ENCODE assay signal across 1 cellular context in genomic region chr10:1316107-1316805, GRCh38.
TF ChIP-seq lines count a peak whose summit lies in the region.

No MANE protein-coding gene starts in this region.

TF ChIP-seq in GM23338, 12 proteins besides CTCF, POLR2A, EP300 and RAD21 (continued from another document):
- TF ChIP-seq, protein P1, sequence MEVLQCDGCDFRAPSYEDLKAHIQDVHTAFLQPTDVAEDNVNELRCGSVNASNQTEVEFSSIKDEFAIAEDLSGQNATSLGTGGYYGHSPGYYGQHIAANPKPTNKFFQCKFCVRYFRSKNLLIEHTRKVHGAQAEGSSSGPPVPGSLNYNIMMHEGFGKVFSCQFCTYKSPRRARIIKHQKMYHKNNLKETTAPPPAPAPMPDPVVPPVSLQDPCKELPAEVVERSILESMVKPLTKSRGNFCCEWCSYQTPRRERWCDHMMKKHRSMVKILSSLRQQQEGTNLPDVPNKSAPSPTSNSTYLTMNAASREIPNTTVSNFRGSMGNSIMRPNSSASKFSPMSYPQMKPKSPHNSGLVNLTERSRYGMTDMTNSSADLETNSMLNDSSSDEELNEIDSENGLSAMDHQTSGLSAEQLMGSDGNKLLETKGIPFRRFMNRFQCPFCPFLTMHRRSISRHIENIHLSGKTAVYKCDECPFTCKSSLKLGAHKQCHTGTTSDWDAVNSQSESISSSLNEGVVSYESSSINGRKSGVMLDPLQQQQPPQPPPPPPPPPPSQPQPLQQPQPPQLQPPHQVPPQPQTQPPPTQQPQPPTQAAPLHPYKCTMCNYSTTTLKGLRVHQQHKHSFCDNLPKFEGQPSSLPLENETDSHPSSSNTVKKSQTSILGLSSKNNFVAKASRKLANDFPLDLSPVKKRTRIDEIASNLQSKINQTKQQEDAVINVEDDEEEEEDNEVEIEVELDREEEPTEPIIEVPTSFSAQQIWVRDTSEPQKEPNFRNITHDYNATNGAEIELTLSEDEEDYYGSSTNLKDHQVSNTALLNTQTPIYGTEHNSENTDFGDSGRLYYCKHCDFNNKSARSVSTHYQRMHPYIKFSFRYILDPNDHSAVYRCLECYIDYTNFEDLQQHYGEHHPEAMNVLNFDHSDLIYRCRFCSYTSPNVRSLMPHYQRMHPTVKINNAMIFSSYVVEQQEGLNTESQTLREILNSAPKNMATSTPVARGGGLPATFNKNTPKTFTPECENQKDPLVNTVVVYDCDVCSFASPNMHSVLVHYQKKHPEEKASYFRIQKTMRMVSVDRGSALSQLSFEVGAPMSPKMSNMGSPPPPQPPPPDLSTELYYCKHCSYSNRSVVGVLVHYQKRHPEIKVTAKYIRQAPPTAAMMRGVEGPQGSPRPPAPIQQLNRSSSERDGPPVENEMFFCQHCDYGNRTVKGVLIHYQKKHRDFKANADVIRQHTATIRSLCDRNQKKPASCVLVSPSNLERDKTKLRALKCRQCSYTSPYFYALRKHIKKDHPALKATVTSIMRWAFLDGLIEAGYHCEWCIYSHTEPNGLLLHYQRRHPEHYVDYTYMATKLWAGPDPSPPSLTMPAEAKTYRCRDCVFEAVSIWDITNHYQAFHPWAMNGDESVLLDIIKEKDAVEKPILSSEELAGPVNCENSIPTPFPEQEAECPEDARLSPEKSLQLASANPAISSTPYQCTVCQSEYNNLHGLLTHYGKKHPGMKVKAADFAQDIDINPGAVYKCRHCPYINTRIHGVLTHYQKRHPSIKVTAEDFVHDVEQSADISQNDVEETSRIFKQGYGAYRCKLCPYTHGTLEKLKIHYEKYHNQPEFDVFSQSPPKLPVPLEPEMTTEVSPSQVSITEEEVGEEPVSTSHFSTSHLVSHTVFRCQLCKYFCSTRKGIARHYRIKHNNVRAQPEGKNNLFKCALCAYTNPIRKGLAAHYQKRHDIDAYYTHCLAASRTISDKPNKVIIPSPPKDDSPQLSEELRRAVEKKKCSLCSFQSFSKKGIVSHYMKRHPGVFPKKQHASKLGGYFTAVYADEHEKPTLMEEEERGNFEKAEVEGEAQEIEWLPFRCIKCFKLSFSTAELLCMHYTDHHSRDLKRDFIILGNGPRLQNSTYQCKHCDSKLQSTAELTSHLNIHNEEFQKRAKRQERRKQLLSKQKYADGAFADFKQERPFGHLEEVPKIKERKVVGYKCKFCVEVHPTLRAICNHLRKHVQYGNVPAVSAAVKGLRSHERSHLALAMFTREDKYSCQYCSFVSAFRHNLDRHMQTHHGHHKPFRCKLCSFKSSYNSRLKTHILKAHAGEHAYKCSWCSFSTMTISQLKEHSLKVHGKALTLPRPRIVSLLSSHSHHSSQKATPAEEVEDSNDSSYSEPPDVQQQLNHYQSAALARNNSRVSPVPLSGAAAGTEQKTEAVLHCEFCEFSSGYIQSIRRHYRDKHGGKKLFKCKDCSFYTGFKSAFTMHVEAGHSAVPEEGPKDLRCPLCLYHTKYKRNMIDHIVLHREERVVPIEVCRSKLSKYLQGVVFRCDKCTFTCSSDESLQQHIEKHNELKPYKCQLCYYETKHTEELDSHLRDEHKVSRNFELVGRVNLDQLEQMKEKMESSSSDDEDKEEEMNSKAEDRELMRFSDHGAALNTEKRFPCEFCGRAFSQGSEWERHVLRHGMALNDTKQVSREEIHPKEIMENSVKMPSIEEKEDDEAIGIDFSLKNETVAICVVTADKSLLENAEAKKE (CRISPR knock-in tag; IDR thresholded peaks at IDR 0.05) = no peak
- TF ChIP-seq ZNF114 (CRISPR knock-in tag; IDR thresholded peaks at IDR 0.05) = no peak
